1 cellular context compared by ENCODE assay signal in genomic region chr1:46757956-46758304, GRCh38.
TF ChIP-seq lines count a peak whose summit lies in the region.

No MANE protein-coding gene starts in this region.

TF ChIP-seq in GM23338, 12 proteins besides CTCF, POLR2A, EP300 and RAD21:
- TF ChIP-seq, protein P1, sequence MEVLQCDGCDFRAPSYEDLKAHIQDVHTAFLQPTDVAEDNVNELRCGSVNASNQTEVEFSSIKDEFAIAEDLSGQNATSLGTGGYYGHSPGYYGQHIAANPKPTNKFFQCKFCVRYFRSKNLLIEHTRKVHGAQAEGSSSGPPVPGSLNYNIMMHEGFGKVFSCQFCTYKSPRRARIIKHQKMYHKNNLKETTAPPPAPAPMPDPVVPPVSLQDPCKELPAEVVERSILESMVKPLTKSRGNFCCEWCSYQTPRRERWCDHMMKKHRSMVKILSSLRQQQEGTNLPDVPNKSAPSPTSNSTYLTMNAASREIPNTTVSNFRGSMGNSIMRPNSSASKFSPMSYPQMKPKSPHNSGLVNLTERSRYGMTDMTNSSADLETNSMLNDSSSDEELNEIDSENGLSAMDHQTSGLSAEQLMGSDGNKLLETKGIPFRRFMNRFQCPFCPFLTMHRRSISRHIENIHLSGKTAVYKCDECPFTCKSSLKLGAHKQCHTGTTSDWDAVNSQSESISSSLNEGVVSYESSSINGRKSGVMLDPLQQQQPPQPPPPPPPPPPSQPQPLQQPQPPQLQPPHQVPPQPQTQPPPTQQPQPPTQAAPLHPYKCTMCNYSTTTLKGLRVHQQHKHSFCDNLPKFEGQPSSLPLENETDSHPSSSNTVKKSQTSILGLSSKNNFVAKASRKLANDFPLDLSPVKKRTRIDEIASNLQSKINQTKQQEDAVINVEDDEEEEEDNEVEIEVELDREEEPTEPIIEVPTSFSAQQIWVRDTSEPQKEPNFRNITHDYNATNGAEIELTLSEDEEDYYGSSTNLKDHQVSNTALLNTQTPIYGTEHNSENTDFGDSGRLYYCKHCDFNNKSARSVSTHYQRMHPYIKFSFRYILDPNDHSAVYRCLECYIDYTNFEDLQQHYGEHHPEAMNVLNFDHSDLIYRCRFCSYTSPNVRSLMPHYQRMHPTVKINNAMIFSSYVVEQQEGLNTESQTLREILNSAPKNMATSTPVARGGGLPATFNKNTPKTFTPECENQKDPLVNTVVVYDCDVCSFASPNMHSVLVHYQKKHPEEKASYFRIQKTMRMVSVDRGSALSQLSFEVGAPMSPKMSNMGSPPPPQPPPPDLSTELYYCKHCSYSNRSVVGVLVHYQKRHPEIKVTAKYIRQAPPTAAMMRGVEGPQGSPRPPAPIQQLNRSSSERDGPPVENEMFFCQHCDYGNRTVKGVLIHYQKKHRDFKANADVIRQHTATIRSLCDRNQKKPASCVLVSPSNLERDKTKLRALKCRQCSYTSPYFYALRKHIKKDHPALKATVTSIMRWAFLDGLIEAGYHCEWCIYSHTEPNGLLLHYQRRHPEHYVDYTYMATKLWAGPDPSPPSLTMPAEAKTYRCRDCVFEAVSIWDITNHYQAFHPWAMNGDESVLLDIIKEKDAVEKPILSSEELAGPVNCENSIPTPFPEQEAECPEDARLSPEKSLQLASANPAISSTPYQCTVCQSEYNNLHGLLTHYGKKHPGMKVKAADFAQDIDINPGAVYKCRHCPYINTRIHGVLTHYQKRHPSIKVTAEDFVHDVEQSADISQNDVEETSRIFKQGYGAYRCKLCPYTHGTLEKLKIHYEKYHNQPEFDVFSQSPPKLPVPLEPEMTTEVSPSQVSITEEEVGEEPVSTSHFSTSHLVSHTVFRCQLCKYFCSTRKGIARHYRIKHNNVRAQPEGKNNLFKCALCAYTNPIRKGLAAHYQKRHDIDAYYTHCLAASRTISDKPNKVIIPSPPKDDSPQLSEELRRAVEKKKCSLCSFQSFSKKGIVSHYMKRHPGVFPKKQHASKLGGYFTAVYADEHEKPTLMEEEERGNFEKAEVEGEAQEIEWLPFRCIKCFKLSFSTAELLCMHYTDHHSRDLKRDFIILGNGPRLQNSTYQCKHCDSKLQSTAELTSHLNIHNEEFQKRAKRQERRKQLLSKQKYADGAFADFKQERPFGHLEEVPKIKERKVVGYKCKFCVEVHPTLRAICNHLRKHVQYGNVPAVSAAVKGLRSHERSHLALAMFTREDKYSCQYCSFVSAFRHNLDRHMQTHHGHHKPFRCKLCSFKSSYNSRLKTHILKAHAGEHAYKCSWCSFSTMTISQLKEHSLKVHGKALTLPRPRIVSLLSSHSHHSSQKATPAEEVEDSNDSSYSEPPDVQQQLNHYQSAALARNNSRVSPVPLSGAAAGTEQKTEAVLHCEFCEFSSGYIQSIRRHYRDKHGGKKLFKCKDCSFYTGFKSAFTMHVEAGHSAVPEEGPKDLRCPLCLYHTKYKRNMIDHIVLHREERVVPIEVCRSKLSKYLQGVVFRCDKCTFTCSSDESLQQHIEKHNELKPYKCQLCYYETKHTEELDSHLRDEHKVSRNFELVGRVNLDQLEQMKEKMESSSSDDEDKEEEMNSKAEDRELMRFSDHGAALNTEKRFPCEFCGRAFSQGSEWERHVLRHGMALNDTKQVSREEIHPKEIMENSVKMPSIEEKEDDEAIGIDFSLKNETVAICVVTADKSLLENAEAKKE (CRISPR knock-in tag; IDR thresholded peaks at IDR 0.05), result no peak
- TF ChIP-seq STAT1 (IDR thresholded peaks at IDR 0.05; ENCODE audit: unreplicated experiment) (no peak), CREB1 (CRISPR knock-in tag; IDR thresholded peaks at IDR 0.05; ENCODE audit: low read depth) (no peak), EZH2phosphoT487 (IDR thresholded peaks at IDR 0.05; ENCODE audit: unreplicated experiment) (no peak), EZH2 (IDR thresholded peaks at IDR 0.05; ENCODE audit: low read depth, unreplicated experiment) (no peak), ZNF331 (CRISPR knock-in tag; IDR thresholded peaks at IDR 0.05; ENCODE audit: low read depth) (no peak), POLR2AphosphoS5 (IDR thresholded peaks at IDR 0.05; ENCODE audit: low read depth) (no peak), ZNF114 (CRISPR knock-in tag; IDR thresholded peaks at IDR 0.05) (no peak), NANOG (IDR thresholded peaks at IDR 0.05; ENCODE audit: borderline replicate concordance) (no peak), JUNB (IDR thresholded peaks at IDR 0.05; ENCODE audit: unreplicated experiment) (no peak)
- TF ChIP-seq, protein P2, sequence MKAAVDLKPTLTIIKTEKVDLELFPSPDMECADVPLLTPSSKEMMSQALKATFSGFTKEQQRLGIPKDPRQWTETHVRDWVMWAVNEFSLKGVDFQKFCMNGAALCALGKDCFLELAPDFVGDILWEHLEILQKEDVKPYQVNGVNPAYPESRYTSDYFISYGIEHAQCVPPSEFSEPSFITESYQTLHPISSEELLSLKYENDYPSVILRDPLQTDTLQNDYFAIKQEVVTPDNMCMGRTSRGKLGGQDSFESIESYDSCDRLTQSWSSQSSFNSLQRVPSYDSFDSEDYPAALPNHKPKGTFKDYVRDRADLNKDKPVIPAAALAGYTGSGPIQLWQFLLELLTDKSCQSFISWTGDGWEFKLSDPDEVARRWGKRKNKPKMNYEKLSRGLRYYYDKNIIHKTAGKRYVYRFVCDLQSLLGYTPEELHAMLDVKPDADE (IDR thresholded peaks at IDR 0.05), result no peak
- TF ChIP-seq, protein P3, sequence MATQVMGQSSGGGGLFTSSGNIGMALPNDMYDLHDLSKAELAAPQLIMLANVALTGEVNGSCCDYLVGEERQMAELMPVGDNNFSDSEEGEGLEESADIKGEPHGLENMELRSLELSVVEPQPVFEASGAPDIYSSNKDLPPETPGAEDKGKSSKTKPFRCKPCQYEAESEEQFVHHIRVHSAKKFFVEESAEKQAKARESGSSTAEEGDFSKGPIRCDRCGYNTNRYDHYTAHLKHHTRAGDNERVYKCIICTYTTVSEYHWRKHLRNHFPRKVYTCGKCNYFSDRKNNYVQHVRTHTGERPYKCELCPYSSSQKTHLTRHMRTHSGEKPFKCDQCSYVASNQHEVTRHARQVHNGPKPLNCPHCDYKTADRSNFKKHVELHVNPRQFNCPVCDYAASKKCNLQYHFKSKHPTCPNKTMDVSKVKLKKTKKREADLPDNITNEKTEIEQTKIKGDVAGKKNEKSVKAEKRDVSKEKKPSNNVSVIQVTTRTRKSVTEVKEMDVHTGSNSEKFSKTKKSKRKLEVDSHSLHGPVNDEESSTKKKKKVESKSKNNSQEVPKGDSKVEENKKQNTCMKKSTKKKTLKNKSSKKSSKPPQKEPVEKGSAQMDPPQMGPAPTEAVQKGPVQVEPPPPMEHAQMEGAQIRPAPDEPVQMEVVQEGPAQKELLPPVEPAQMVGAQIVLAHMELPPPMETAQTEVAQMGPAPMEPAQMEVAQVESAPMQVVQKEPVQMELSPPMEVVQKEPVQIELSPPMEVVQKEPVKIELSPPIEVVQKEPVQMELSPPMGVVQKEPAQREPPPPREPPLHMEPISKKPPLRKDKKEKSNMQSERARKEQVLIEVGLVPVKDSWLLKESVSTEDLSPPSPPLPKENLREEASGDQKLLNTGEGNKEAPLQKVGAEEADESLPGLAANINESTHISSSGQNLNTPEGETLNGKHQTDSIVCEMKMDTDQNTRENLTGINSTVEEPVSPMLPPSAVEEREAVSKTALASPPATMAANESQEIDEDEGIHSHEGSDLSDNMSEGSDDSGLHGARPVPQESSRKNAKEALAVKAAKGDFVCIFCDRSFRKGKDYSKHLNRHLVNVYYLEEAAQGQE (IDR thresholded peaks at IDR 0.05; ENCODE audit: unreplicated experiment), result no peak
